9 cellular contexts compared by ENCODE assay signal in the genomic region with DNA sequence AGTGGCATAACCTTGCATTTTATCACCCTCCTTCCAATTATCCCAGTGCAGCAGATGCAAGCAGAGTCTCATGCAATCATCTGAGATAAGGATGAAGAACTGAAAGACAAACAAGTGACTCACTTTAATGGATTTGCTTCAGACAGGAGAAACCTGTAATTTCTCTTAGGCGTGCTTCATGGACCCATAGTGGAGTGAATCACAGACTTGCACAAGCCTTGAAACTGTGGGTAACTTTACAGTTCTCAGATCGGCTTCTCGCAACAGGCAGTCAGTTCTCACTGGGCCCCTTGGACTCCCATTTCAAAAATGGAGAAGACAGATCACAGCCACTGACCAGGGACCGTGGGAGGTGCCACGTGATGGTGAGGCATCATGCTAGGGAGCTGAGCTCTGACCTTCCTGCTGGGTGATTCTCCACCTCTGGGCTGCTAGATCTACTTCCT. TPM values are rescaled to one million over a fixed set of nuclear protein-coding genes. Genes with fewer than 3 reads are reported as not detected.
DNase-seq lines count a peak whose midpoint lies in the region; ATAC-seq and TF ChIP-seq lines count a peak whose summit lies in the region.
"Had no signal": no experiment of that assay in that cellular context is flagged by ENCODE, and none has a peak within 500 bp of the region (broad histone marks: within the 10 kb centered on the region; RNA-seq: fewer than 3 reads in every experiment).

A gene with protein sequence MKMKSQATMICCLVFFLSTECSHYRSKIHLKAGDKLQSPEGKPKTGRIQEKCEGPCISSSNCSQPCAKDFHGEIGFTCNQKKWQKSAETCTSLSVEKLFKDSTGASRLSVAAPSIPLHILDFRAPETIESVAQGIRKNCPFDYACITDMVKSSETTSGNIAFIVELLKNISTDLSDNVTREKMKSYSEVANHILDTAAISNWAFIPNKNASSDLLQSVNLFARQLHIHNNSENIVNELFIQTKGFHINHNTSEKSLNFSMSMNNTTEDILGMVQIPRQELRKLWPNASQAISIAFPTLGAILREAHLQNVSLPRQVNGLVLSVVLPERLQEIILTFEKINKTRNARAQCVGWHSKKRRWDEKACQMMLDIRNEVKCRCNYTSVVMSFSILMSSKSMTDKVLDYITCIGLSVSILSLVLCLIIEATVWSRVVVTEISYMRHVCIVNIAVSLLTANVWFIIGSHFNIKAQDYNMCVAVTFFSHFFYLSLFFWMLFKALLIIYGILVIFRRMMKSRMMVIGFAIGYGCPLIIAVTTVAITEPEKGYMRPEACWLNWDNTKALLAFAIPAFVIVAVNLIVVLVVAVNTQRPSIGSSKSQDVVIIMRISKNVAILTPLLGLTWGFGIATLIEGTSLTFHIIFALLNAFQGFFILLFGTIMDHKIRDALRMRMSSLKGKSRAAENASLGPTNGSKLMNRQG (plus strand): TSS at position 239 of the 446 bp plus-strand sequence. CDS start 8,666 bp downstream, outside the sequence.

- in situ Hi-C loops in brain microvascular endothelial cell (cut with HindIII; ENCODE audit: low pct_ligation_motif_present, low sequenced_read_pairs) = no loop called here

- no peak within 1 kb of the TSS for H3K4me3 ChIP-seq in HUES48 (ENCODE audit: low read depth, low read length)
- no peak within 1 kb of the TSS for H3K4me3 ChIP-seq in brain microvascular endothelial cell (ENCODE audit: low read depth, low read length)

- H3K4me1 ChIP-seq in HUES48 (ENCODE audit: control insufficient read depth, insufficient read depth, low read length) = peaks cover 15% of the 10 kb centered on the region

- intact Hi-C loops in posterior vena cava (cut with DNase I) = no loop called here

- H3K36me3 ChIP-seq in HUES48 (ENCODE audit: control insufficient read depth, insufficient read depth, low read length) (no peaks in the 10 kb centered on the region), brain microvascular endothelial cell (replicated peaks) (no peaks in the 10 kb centered on the region)

- H3K9ac ChIP-seq in HUES48 (ENCODE audit: low read depth, low read length) = no peak within 1 kb of the TSS

- ATAC-seq in HG03521 (IDR thresholded peaks at IDR 0.05; ENCODE audit: unreplicated experiment) = no peak

- H3K27me3 ChIP-seq in HUES48 (ENCODE audit: control insufficient read depth, insufficient read depth, low read length) = no peaks in the 10 kb centered on the region
- no peaks in the 10 kb centered on the region for H3K27me3 ChIP-seq in brain microvascular endothelial cell (replicated peaks)

- no peaks in the 10 kb centered on the region for H3K9me3 ChIP-seq in HUES48 (ENCODE audit: control insufficient read depth, insufficient read depth, low read length)

- peak within 1 kb of the TSS; percentile 31 for H3K27ac ChIP-seq in HUES48 (ENCODE audit: low read depth, low read length)
- H3K27ac ChIP-seq in brain microvascular endothelial cell = peak within 1 kb of the TSS; percentile 56

- no peak for TF ChIP-seq CTCF in brain microvascular endothelial cell (IDR thresholded peaks at IDR 0.05; ENCODE audit: low read depth, low read length, missing control alignments)

- peak; percentile 30 for DNase-seq in DMS53 treated with DMSO at 0.1 percent for 48 hours (lab: John Stamatoyannopoulos, UW; ENCODE audit: unreplicated experiment)
- DNase-seq in brain microvascular endothelial cell = peak; percentile 79
- DNase-seq in non-pigmented ciliary epithelial cell (ENCODE audit: low read depth) = peak; percentile 30
- DNase-seq in posterior vena cava (ENCODE audit: low spot score) = no peak
- no peak for DNase-seq in retina
- DNase-seq in medulla oblongata (ENCODE audit: extremely low spot score) = no peak
- DNase-seq: head of caudate nucleus had no signal

RNA-seq across cellular contexts. Expression of the gene that starts here (rescaled TPM):
- under 1 TPM; 0.10 to 0.19 TPM for total RNA-seq in posterior vena cava

Comparison
In these comparisons a context has a peak if more than half of its experiments do, and no peak if none do; other contexts are left out.
1. DNase-seq: peak in DMS53 treated with DMSO at 0.1 percent for 48 hours (single experiment), brain microvascular endothelial cell (single experiment) and non-pigmented ciliary epithelial cell (single experiment); none in posterior vena cava (single experiment), retina (single experiment) and medulla oblongata (single experiment).